1 cellular context compared by ENCODE assay signal in the genomic region with DNA sequence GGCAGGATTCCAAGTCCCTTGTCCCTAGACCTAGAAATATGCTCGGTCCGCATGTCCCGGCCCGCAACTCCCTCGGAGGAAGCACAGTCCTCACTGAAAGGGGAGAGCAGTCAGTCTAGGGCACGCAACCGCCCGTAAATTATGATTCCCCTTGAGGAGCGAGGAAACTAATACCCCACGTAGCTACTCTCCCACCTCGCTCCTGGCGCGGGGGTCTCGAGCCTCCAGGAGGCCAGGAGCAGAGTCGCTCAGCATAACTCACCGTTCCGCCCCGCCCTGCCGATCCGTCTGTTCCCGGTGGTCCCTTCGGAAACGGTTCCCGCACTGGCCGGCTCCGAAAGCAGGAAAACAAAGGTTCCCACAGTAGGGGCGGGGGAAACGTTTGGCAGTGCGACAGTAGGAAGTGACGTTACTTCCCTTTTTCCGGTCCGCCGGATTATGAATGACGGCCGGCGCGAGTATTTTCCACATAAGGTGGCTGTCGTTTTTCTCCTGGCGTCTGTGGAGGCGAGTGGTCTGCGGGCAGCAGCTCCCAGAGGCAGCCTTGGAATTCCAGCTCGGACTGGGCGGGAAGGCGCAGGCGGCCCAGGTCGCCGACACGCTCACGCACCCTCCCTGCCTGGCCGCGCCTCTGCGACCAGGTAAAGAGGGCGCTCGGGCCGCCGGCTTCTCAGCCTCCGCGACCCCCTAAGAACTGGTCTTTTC.
A peak's percentile ranks its signal among the peaks of the same experiment; 100 is the strongest.
TF ChIP-seq lines count a peak whose summit lies in the region.

GSTCD (plus strand) TSS at position 409 of the 705 bp plus-strand sequence. CDS start 8,830 bp downstream, outside the sequence.
INTS12 (minus strand) TSS at position 314 of the 705 bp plus-strand sequence. CDS start 8,684 bp downstream, outside the sequence.

TF ChIP-seq in HepG2, 621 proteins besides CTCF, POLR2A, EP300 and RAD21 (continued from another document and continues in another):
- TF ChIP-seq, protein P1, sequence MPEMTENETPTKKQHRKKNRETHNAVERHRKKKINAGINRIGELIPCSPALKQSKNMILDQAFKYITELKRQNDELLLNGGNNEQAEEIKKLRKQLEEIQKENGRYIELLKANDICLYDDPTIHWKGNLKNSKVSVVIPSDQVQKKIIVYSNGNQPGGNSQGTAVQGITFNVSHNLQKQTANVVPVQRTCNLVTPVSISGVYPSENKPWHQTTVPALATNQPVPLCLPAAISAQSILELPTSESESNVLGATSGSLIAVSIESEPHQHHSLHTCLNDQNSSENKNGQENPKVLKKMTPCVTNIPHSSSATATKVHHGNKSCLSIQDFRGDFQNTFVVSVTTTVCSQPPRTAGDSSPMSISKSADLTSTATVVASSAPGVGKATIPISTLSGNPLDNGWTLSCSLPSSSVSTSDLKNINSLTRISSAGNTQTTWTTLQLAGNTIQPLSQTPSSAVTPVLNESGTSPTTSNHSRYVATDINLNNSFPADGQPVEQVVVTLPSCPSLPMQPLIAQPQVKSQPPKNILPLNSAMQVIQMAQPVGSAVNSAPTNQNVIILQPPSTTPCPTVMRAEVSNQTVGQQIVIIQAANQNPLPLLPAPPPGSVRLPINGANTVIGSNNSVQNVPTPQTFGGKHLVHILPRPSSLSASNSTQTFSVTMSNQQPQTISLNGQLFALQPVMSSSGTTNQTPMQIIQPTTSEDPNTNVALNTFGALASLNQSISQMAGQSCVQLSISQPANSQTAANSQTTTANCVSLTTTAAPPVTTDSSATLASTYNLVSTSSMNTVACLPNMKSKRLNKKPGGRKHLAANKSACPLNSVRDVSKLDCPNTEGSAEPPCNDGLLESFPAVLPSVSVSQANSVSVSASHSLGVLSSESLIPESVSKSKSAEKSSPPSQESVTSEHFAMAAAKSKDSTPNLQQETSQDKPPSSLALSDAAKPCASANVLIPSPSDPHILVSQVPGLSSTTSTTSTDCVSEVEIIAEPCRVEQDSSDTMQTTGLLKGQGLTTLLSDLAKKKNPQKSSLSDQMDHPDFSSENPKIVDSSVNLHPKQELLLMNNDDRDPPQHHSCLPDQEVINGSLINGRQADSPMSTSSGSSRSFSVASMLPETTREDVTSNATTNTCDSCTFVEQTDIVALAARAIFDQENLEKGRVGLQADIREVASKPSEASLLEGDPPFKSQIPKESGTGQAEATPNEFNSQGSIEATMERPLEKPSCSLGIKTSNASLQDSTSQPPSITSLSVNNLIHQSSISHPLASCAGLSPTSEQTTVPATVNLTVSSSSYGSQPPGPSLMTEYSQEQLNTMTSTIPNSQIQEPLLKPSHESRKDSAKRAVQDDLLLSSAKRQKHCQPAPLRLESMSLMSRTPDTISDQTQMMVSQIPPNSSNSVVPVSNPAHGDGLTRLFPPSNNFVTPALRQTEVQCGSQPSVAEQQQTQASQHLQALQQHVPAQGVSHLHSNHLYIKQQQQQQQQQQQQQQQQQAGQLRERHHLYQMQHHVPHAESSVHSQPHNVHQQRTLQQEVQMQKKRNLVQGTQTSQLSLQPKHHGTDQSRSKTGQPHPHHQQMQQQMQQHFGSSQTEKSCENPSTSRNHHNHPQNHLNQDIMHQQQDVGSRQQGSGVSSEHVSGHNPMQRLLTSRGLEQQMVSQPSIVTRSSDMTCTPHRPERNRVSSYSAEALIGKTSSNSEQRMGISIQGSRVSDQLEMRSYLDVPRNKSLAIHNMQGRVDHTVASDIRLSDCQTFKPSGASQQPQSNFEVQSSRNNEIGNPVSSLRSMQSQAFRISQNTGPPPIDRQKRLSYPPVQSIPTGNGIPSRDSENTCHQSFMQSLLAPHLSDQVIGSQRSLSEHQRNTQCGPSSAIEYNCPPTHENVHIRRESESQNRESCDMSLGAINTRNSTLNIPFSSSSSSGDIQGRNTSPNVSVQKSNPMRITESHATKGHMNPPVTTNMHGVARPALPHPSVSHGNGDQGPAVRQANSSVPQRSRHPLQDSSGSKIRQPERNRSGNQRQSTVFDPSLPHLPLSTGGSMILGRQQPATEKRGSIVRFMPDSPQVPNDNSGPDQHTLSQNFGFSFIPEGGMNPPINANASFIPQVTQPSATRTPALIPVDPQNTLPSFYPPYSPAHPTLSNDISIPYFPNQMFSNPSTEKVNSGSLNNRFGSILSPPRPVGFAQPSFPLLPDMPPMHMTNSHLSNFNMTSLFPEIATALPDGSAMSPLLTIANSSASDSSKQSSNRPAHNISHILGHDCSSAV (CRISPR knock-in tag; IDR thresholded peaks at IDR 0.05; ENCODE audit: borderline replicate concordance) = no peak; the same call in 1 of the 2 replicates
- TF ChIP-seq NFIC (IDR thresholded peaks at IDR 0.05; ENCODE audit: low read length) (peak; percentile 82; the same call in 1 of the 2 replicates), ZEB1 (IDR thresholded peaks at IDR 0.05; ENCODE audit: insufficient replicate concordance, low read depth) (peak; percentile 89), ZNF629 (CRISPR knock-in tag; conservative IDR thresholded peaks at IDR 0.05) (peak; percentile 43; the same call in 1 of the 2 replicates), KLF16 (CRISPR knock-in tag; IDR thresholded peaks at IDR 0.05) (peak in 1 of 2 experiments; percentile 98; a peak in 2 of 4 replicates), POLR2AphosphoS5 (IDR thresholded peaks at IDR 0.05; ENCODE audit: low read depth, low read length) (peak; percentile 88), HOXA5 (CRISPR knock-in tag; IDR thresholded peaks at IDR 0.05) (peak; percentile 98), ZNF143 (CRISPR knock-in tag; IDR thresholded peaks at IDR 0.05) (peak; percentile 62), ZNF121 (CRISPR knock-in tag; IDR thresholded peaks at IDR 0.05) (peak; percentile 55), ZNF713 (CRISPR knock-in tag; IDR thresholded peaks at IDR 0.05) (no peak), ZNF17 (CRISPR knock-in tag; IDR thresholded peaks at IDR 0.05) (no peak), ZNF225 (CRISPR knock-in tag; IDR thresholded peaks at IDR 0.05) (peak; percentile 97), ZNF136 (CRISPR knock-in tag; IDR thresholded peaks at IDR 0.05; ENCODE audit: low read depth) (no peak), HBP1 (CRISPR knock-in tag; IDR thresholded peaks at IDR 0.05; ENCODE audit: low read depth) (peak; percentile 99), FOXC1 (CRISPR knock-in tag; IDR thresholded peaks at IDR 0.05; ENCODE audit: borderline replicate concordance) (no peak; the same call in none of the 2 replicates), KDM2A (CRISPR knock-in tag; IDR thresholded peaks at IDR 0.05; ENCODE audit: borderline replicate concordance, low read depth) (peak; percentile 100), ZNF550 (CRISPR knock-in tag; IDR thresholded peaks at IDR 0.05; ENCODE audit: borderline replicate concordance) (0 out of 2 replicates have a peak, but pooled peaks have one; percentile 10), ZNF644 (CRISPR knock-in tag; IDR thresholded peaks at IDR 0.05; ENCODE audit: low read depth) (peak; percentile 70; the same call in 1 of the 2 replicates), TSC22D2 (CRISPR knock-in tag; IDR thresholded peaks at IDR 0.05; ENCODE audit: borderline replicate concordance) (peak; percentile 97), ZNF318 (CRISPR knock-in tag; IDR thresholded peaks at IDR 0.05) (peak; percentile 89; the same call in 1 of the 2 replicates), KDM1A (CRISPR knock-in tag; IDR thresholded peaks at IDR 0.05) (peak; percentile 67; the same call in 1 of the 2 replicates), TMF1 (CRISPR knock-in tag; IDR thresholded peaks at IDR 0.05; ENCODE audit: low read depth) (peak; percentile 89), SALL1 (CRISPR knock-in tag; IDR thresholded peaks at IDR 0.05) (peak; percentile 98), MTA3 (CRISPR knock-in tag; IDR thresholded peaks at IDR 0.05) (no peak), ZNF18 (CRISPR knock-in tag; IDR thresholded peaks at IDR 0.05; ENCODE audit: insufficient replicate concordance) (peak; percentile 73), MXD3 (CRISPR knock-in tag; IDR thresholded peaks at IDR 0.05) (peak; percentile 94; the same call in 1 of the 2 replicates), HDAC2 (CRISPR knock-in tag; IDR thresholded peaks at IDR 0.05) (peak; percentile 98), TAF1 (CRISPR knock-in tag; IDR thresholded peaks at IDR 0.05) (peak; percentile 94), ETV6 (CRISPR knock-in tag; conservative IDR thresholded peaks at IDR 0.05) (peak; percentile 74; the same call in 1 of the 2 replicates), RELA (CRISPR knock-in tag; IDR thresholded peaks at IDR 0.05) (peak; percentile 60; the same call in 1 of the 2 replicates), CENPBD1 (CRISPR knock-in tag; IDR thresholded peaks at IDR 0.05; ENCODE audit: borderline replicate concordance, low read depth) (no peak), CREB1 (IDR thresholded peaks at IDR 0.05) (peak; percentile 95), CREB1 (CRISPR knock-in tag; IDR thresholded peaks at IDR 0.05) (peak; percentile 99)
- TF ChIP-seq, protein P2, sequence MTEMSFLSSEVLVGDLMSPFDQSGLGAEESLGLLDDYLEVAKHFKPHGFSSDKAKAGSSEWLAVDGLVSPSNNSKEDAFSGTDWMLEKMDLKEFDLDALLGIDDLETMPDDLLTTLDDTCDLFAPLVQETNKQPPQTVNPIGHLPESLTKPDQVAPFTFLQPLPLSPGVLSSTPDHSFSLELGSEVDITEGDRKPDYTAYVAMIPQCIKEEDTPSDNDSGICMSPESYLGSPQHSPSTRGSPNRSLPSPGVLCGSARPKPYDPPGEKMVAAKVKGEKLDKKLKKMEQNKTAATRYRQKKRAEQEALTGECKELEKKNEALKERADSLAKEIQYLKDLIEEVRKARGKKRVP (CRISPR knock-in tag; IDR thresholded peaks at IDR 0.05) = peak in 1 of 2 experiments; percentile 85; a peak in 2 of 4 replicates
